In the genomic region with DNA sequence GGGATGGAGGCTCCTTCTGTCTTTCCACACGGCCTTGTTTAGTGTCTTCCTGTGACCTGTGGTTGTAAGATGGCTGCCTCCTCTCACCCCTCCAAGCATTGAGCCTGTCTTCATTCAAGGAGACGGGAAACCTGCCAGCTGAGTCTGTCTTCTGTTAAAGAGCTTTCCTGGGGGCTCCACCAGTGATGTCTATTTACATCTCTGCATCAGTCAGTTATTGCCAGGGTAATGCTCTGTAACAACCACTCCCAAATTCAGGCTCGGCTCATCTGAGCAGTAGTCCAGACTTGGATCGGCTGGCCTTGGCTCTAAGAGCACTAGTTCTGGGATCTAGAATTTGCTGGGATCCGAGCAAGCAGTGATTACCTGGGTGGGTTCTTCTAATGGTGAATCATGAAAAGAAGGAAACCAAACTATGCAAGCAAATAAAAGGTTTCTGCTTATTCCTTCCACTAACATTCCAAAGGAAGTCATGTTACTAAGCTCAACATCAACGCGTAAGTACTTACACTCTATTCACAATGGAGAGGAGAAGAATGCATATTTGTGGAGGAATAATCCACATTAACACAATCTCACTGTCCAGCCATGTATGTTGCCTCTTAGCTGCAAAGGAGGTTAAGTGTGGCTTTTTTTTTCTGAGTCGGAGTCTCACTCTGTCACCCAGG, we compare ENCODE assay signal across 28 cellular contexts.
"Had no signal": no experiment of that assay in that cellular context is flagged by ENCODE, and none has a peak within 500 bp of the region (broad histone marks: within the 10 kb centered on the region; RNA-seq: fewer than 3 reads in every experiment).

No MANE protein-coding gene starts in this region.

- H3K9me3 ChIP-seq: breast epithelium, gastrocnemius medialis, pancreas, psoas muscle, right atrium auricular region, suprapubic skin, tibial artery, upper lobe of right lung had no signal

- DNase-seq: activated B cell treated with CpG ODN at 0.5 μM for 24 hours; activated CD4-positive, alpha-beta T cell treated with anti-CD3 and anti-CD28 coated beads, Interleukin-2, amount 50 U/mL, for 1 hour; activated CD8-positive, alpha-beta T cell treated with anti-CD3 and anti-CD28 coated beads for 36 hours; activated gamma-delta T cell treated with Interleukin-2 at 50 U/mL for 16 hours; activated naive CD4-positive, alpha-beta T cell treated with anti-CD3 and anti-CD28 coated beads, Interleukin-2, amount 50 U/mL, for 16 hours; activated T-cell treated with anti-CD3 and anti-CD28 coated beads, Interleukin-2, amount 50 U/mL, for 4 hours; amniotic stem cell; dorsolateral prefrontal cortex; effector memory CD4-positive, alpha-beta T cell; gastrocnemius medialis; glutamatergic neuron; hippocampal formation; kidney; midbrain; naive thymus-derived CD4-positive, alpha-beta T cell; pancreas; psoas muscle; stimulated activated CD4-positive, alpha-beta T cell treated with anti-CD3 and anti-CD28 coated beads, Interleukin-15, amount 100 ng/mL, for 24 hours; stimulated activated CD4-positive, alpha-beta T cell treated with anti-CD3 and anti-CD28 coated beads, Interleukin-2, amount 100 ng/mL, for 24 hours; stimulated activated naive B cell treated with anti-CD40 and anti-IgM and Interleukin-4, amounts not matched to agents 10 μg/mL and 1 μg/mL and 100 μg/mL, for 72 hours; T-helper 2 cell; tibial artery; upper lobe of right lung had no signal

- H3K27ac ChIP-seq: breast epithelium, dorsolateral prefrontal cortex, psoas muscle, suprapubic skin, upper lobe of right lung had no signal

- H3K27me3 ChIP-seq: breast epithelium, gastrocnemius medialis, pancreas, right atrium auricular region, suprapubic skin, tibial artery, upper lobe of right lung had no signal

- H3K4me3 ChIP-seq: breast epithelium, dorsolateral prefrontal cortex, gastrocnemius medialis, pancreas, psoas muscle, right atrium auricular region, suprapubic skin, tibial artery, upper lobe of right lung had no signal

- FAIRE-seq: kidney, pancreas had no signal

- ATAC-seq: activated CD8-positive, alpha-beta T cell treated with anti-CD3 and anti-CD28 coated beads for 36 hours; activated T-cell treated with anti-CD3 and anti-CD28 coated beads, Interleukin-2, amount 50 U/mL, for 4 hours; activated T-helper 17 cell treated with anti-CD3 and anti-CD28 coated beads, Interleukin-2, amount 50 U/mL, for 72 hours; gastrocnemius medialis; left lobe of liver; naive thymus-derived CD4-positive, alpha-beta T cell; pancreas; psoas muscle; stimulated activated naive B cell treated with anti-CD40 and anti-IgM and Interleukin-4, amounts not matched to agents 10 μg/mL and 1 μg/mL and 100 μg/mL, for 72 hours; upper lobe of right lung had no signal

- H3K36me3 ChIP-seq: breast epithelium, gastrocnemius medialis, pancreas, right atrium auricular region, suprapubic skin, tibial artery, upper lobe of right lung had no signal
